Comparison of ENCODE assay signal across 30 cellular contexts in genomic region chr11:117684731-117685130, GRCh38.
"Had no signal": no experiment of that assay in that cellular context is flagged by ENCODE, and none has a peak within 500 bp of the region (broad histone marks: within the 10 kb centered on the region; RNA-seq: fewer than 3 reads in every experiment).

No MANE protein-coding gene starts in this region.

- H3K4me3 ChIP-seq: adrenal gland, ascending aorta, esophagus squamous epithelium, heart right ventricle, right lobe of liver, tibial artery had no signal

- H3K9me3 ChIP-seq: adrenal gland, ascending aorta, esophagus squamous epithelium, heart right ventricle, right lobe of liver, tibial artery had no signal

- DNase-seq: activated CD4-positive, alpha-beta T cell treated with anti-CD3 and anti-CD28 coated beads for 48 hours; activated CD4-positive, alpha-beta T cell treated with anti-CD3 and anti-CD28 coated beads, Interleukin-2, amount 50 U/mL, for 48 hours; activated CD8-positive, alpha-beta memory T cell treated with anti-CD3 and anti-CD28 coated beads for 24 hours; activated effector memory CD4-positive, alpha-beta T cell treated with anti-CD3 and anti-CD28 coated beads, Interleukin-2, amount 50 U/mL, for 16 hours; activated naive CD4-positive, alpha-beta T cell treated with anti-CD3 and anti-CD28 coated beads for 36 hours; activated naive CD8-positive, alpha-beta T cell treated with anti-CD3 and anti-CD28 coated beads for 36 hours; activated T-cell treated with anti-CD3 and anti-CD28 coated beads, Interleukin-2, amount 50 U/mL, for 1 hour; adrenal gland; brain microvascular endothelial cell; dermis blood vessel endothelial cell; effector CD8-positive, alpha-beta T cell; esophagus squamous epithelium; foreskin melanocyte; heart right ventricle; midbrain; naive thymus-derived CD8-positive, alpha-beta T cell; right lobe of liver; stimulated activated CD4-positive, alpha-beta T cell treated with anti-CD3 and anti-CD28 coated beads, Interleukin-12 subunit alpha, Interleukin-12 subunit beta, amount 100 ng/mL, for 4 hours; stimulated activated CD4-positive, alpha-beta T cell treated with anti-CD3 and anti-CD28 coated beads, Interleukin-4, amount 100 ng/mL, for 24 hours; SW 1271; T-helper 9 cell; tibial artery had no signal

- FAIRE-seq: colon, endometrium, islet of Langerhans, TTC549 had no signal

- H3K27ac ChIP-seq: adrenal gland, ascending aorta, brain microvascular endothelial cell, epithelial cell of prostate, esophagus squamous epithelium, heart right ventricle, right lobe of liver, tibial artery, VCaP had no signal

- H3K27me3 ChIP-seq: adrenal gland, ascending aorta, brain microvascular endothelial cell, right lobe of liver had no signal

- H3K4me1 ChIP-seq: adrenal gland, ascending aorta, esophagus squamous epithelium, heart right ventricle, right lobe of liver, tibial artery had no signal

- H3K36me3 ChIP-seq: adrenal gland, ascending aorta, brain microvascular endothelial cell, esophagus squamous epithelium, heart right ventricle, tibial artery had no signal

- ATAC-seq: heart right ventricle; naive thymus-derived CD8-positive, alpha-beta T cell; stimulated activated effector memory CD8-positive, alpha-beta T cell treated with anti-CD3 and anti-CD28 coated beads, Interleukin-12 subunit alpha, Interleukin-12 subunit beta, amount 100 ng/mL, for 72 hours had no signal
